ENCODE assay signal across 18 cellular contexts in the genomic region with DNA sequence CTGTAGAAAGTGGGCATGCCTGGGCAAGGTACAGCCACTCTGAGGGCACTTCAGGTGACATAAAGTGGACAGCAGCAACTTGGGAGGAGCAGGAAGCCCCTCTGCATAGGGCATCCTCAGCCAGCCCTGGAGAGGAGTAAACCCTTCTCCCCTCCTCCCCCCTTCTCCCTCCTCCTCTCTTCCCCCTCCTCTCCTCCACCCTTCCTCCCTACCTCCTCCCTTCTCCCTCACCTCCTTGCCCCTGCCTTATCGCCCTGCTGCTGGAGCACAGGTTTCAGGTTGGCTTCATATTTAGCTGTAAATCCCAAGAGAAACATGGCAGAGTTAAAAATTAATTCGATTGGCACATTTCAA. TPM values are rescaled to one million over a fixed set of nuclear protein-coding genes. Genes with fewer than 3 reads are reported as not detected.
DNase-seq lines count a peak whose midpoint lies in the region; ATAC-seq and TF ChIP-seq lines count a peak whose summit lies in the region.
"Had no signal": no experiment of that assay in that cellular context is flagged by ENCODE, and none has a peak within 500 bp of the region (broad histone marks: within the 10 kb centered on the region; RNA-seq: fewer than 3 reads in every experiment).

No MANE protein-coding gene starts in this region.

- H4K20me1 ChIP-seq in hepatocyte (ENCODE audit: insufficient read depth, poor library complexity, severe bottlenecking), result no peaks in the 10 kb centered on the region
- H4K20me1 ChIP-seq: BLaER1 had no signal

- H3K27me3 ChIP-seq in WERI-Rb-1 (ENCODE audit: insufficient read depth, low read depth, severe bottlenecking) (no peaks in the 10 kb centered on the region), hepatocyte (no peaks in the 10 kb centered on the region), sigmoid colon (no peaks in the 10 kb centered on the region)
- H3K27me3 ChIP-seq: BLaER1, Peyer's patch, testis had no signal

- H3K9me2 ChIP-seq in hepatocyte (replicated peaks; ENCODE audit: insufficient read depth), result no peaks in the 10 kb centered on the region

- H3K4me3 ChIP-seq in WERI-Rb-1 (ENCODE audit: low read depth, low read length) (no peak overlapping the region), hepatocyte (no peak overlapping the region), sigmoid colon (no peak overlapping the region)
- H3K4me3 ChIP-seq: BLaER1, Peyer's patch, testis had no signal

- no peak for TF ChIP-seq EP300 in sigmoid colon (IDR thresholded peaks at IDR 0.05)

- peak overlapping the region; percentile 55 for H3K27ac ChIP-seq in WERI-Rb-1
- H3K27ac ChIP-seq in hepatocyte, result peak overlapping the region; percentile 82
- H3K27ac ChIP-seq in sigmoid colon, result no peak overlapping the region
- H3K27ac ChIP-seq: BLaER1, testis had no signal

- H3K4me2 ChIP-seq in hepatocyte, result no peak overlapping the region
- H3K4me2 ChIP-seq: BLaER1 had no signal

- TF ChIP-seq POLR2A in sigmoid colon (IDR thresholded peaks at IDR 0.05), result no peak

- TF ChIP-seq CTCF in WERI-Rb-1 (IDR thresholded peaks at IDR 0.05; ENCODE audit: low read depth, low read length) (no peak), hepatocyte (IDR thresholded peaks at IDR 0.05; ENCODE audit: poor library complexity) (no peak), sigmoid colon (IDR thresholded peaks at IDR 0.05) (no peak)

- no peak overlapping the region for H2AFZ ChIP-seq in hepatocyte

- H3K4me1 ChIP-seq in hepatocyte (ENCODE audit: insufficient read depth), result peaks cover 20% of the 10 kb centered on the region
- H3K4me1 ChIP-seq in sigmoid colon, result no peaks in the 10 kb centered on the region
- H3K4me1 ChIP-seq: BLaER1, Peyer's patch, testis had no signal

- ATAC-seq in HG02870 (IDR thresholded peaks at IDR 0.05; ENCODE audit: unreplicated experiment), result peak; percentile 27
- ATAC-seq in stimulated activated naive CD8-positive, alpha-beta T cell treated with anti-CD3 and anti-CD28 coated beads, Interleukin-15, Interleukin-2, amounts not matched to agents 100 U/mL and 50 U/mL, for 24 hours, result peak; percentile 12
- ATAC-seq: left lobe of liver had no signal

- DNase-seq in WERI-Rb-1 (peak; percentile 43), hepatocyte (ENCODE audit: low spot score) (no peak), SKM-1 (lab: John Stamatoyannopoulos, UW; ENCODE audit: unreplicated experiment) (no peak), sigmoid colon (no peak), GM19238 (ENCODE audit: insufficient read length, low spot score) (no peak)
- DNase-seq in stimulated activated naive CD8-positive, alpha-beta T cell treated with anti-CD3 and anti-CD28 coated beads, Interleukin-15, Interleukin-2, amounts not matched to agents 100 U/mL and 50 U/mL, for 24 hours, result no peak
- DNase-seq: activated effector memory CD4-positive, alpha-beta T cell treated with Interleukin-2 at 50 U/mL for 16 hours; Kasumi-1; NCI-H1436; NCI-H2227 treated with DMSO at 0.1 percent for 48 hours; Peyer's patch; stimulated activated CD4-positive, alpha-beta T cell treated with anti-CD3 and anti-CD28 coated beads, Interleukin-4, amount 100 ng/mL, for 1 hour; testis had no signal

- H3K9me3 ChIP-seq in WERI-Rb-1 (ENCODE audit: severe bottlenecking) (no peaks in the 10 kb centered on the region), hepatocyte (ENCODE audit: low read depth) (no peaks in the 10 kb centered on the region), sigmoid colon (no peaks in the 10 kb centered on the region)
- H3K9me3 ChIP-seq: BLaER1, Peyer's patch, testis had no signal

- intact Hi-C loops in sigmoid colon (cut with DNase I), result no loop called here

- WGBS in hepatocyte (ENCODE audit: low lambda C conversion rate, missing lambda C conversion rate), result 69% methylated on average over 2 of the region's 2 CpGs
- WGBS in sigmoid colon, 2 donors, result 18 to 58% methylated on average over 2 of the region's 2 CpGs

- no peaks in the 10 kb centered on the region for H3K36me3 ChIP-seq in WERI-Rb-1
- no peaks in the 10 kb centered on the region for H3K36me3 ChIP-seq in hepatocyte (replicated peaks; ENCODE audit: insufficient read depth, low read depth)
- H3K36me3 ChIP-seq in sigmoid colon, result no peaks in the 10 kb centered on the region
- H3K36me3 ChIP-seq: BLaER1, Peyer's patch had no signal

- H3K79me2 ChIP-seq in hepatocyte, result no peaks in the 10 kb centered on the region

RNA-seq across cellular contexts. Expression of a gene that starts 30.5 kb away (rescaled TPM):
- total RNA-seq in hepatocyte, result 0.07 TPM in 1 of 2 replicates, not detected in the other
- 0.31 TPM in 1 of 2 replicates, not detected in the other for polyA plus RNA-seq in hepatocyte
- total RNA-seq in sigmoid colon, result not detected
- not detected for polyA plus RNA-seq in sigmoid colon
- total RNA-seq: HT1080, left lobe of liver, myocyte, Peyer's patch had no signal

Comparison
In these comparisons a context has a peak if more than half of its experiments do, and no peak if none do; other contexts are left out.
1. H3K27ac ChIP-seq: peak in WERI-Rb-1 (single experiment) and hepatocyte (single experiment); none in sigmoid colon (0 of 4).